Comparison of ENCODE assay signal across 1 cellular context in the genomic region with DNA sequence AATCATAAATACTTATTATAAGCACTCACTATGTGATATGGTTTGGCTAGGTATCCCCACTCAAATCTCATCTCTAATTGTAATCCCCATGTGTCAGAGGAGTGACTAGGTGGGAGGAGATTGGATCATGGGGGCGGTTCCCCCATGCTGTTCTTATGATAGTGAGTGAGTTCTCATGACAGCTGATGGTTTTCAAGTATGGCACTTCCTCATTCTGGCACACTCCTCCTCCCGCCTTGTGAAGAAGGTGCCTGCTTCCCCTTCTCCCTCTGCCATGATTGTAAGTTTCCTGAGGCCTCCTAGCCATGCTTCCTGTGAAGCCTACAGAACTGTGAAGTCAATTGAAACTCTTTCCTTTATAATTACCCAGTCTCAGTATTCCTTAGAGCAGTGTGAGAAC.
A peak's percentile ranks its signal among the peaks of the same experiment; 100 is the strongest.
TF ChIP-seq lines count a peak whose summit lies in the region.

No MANE protein-coding gene starts in this region.

TF ChIP-seq in GM12878, 131 proteins besides CTCF, POLR2A, EP300 and RAD21:
- TF ChIP-seq ZNF207 (IDR thresholded peaks at IDR 0.05; ENCODE audit: borderline replicate concordance) (no peak), SPI1 (IDR thresholded peaks at IDR 0.05; ENCODE audit: borderline replicate concordance, insufficient read depth, low read depth, low read length) (peak; percentile 70)
